Comparison of ENCODE assay signal across 8 cellular contexts in the genomic region with DNA sequence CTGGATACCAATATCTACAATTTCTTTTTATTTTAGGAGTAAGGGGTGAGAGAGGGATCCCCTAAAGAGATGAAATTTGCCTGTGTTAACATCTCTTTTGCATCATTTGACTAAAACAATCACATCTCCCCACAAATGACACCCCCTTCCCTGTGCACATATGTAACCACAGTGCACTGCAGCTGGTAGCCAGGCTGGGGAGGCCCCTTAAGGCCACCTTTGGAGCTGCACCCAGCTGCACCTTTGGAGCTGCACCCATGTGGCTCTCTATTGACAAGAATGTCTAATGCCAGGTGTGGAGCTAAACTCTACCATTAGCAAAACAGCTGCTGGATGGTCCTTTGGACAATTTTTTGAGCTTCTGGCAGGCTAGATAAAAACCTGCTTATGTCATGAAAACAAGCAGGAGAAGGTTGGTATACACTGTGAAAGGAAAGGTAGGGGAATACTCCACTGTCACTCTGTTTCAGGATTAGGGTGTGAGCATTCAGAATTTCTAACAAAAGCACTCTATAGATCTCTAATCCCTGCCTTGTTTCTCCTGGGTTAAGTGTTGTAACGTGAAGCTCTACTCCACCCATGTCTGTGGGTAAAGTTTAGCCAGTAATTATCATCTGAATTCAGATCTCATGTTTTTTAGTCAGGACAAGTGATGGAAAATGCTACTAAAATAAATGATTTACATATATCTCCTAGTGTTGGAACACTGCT. TPM values are rescaled to one million over a fixed set of nuclear protein-coding genes. Genes with fewer than 3 reads are reported as not detected.
DNase-seq lines count a peak whose midpoint lies in the region; ATAC-seq, FAIRE-seq and TF ChIP-seq lines count a peak whose summit lies in the region.

No MANE protein-coding gene starts in this region.

- no peaks in the 10 kb centered on the region for H3K4me1 Mint-ChIP-seq in type B pancreatic cell (ENCODE audit: unreplicated experiment)
- H3K4me1 Mint-ChIP-seq in CD4-positive, alpha-beta memory T cell = peaks cover 1 to 9% (median 4%) of the 10 kb centered on the region in 4 donors

- H3K27me3 ChIP-seq in K562 (ENCODE audit: control insufficient read depth in 2 of 2, insufficient read depth in 2 of 2, low read length in 2 of 2) = no peaks in the 10 kb centered on the region
- no peaks in the 10 kb centered on the region for H3K27me3 ChIP-seq in CD4-positive, alpha-beta memory T cell (ENCODE audit: insufficient read depth, low read length)

- no peak for TF ChIP-seq EP300 in K562 (IDR thresholded peaks at IDR 0.05; ENCODE audit: low read length)

- no peaks in the 10 kb centered on the region for H3K27me3 Mint-ChIP-seq in type B pancreatic cell
- no peaks in the 10 kb centered on the region for H3K27me3 Mint-ChIP-seq in CD4-positive, alpha-beta memory T cell

- DNase-seq in K562 (ENCODE audit: extremely low read depth in 1 of 4, low spot score in 3 of 4) (peak in 3 of 4 experiments; percentile 8 to 44 (median 30)), type B pancreatic cell (ENCODE audit: extremely low spot score, unreplicated experiment) (no peak), globus pallidus (ENCODE audit: low spot score) (no peak), HK-2 (ENCODE audit: unreplicated experiment) (no peak)
- DNase-seq in CD4-positive, alpha-beta memory T cell = no peak

- TF ChIP-seq CTCF in GM12872 (IDR thresholded peaks at IDR 0.05; ENCODE audit: insufficient read depth, low read depth, low read length) = peak; percentile 54
- peak; percentile 29 to 46 (median 31); a peak in 4 of 6 replicates for TF ChIP-seq CTCF in K562 (IDR thresholded peaks at IDR 0.05 in 2 of 3, conservative IDR thresholded peaks at IDR 0.05 in 1 of 3; ENCODE audit: insufficient read depth in 2 of 3, low read depth in 1 of 3, low read length in 3 of 3)
- TF ChIP-seq CTCF in type B pancreatic cell (conservative IDR thresholded peaks at IDR 0.05) = peak; percentile 22

- in situ Hi-C loops in K562 (cut with MboI) = no loop called here

- ATAC-seq in GM19463 (IDR thresholded peaks at IDR 0.05; ENCODE audit: unreplicated experiment) (peak; percentile 91), HG03457 (IDR thresholded peaks at IDR 0.05; ENCODE audit: unreplicated experiment) (peak; percentile 83), K562 (peak; percentile 95)

- no peaks in the 10 kb centered on the region for H3K36me3 ChIP-seq in K562 (ENCODE audit: control insufficient read depth, insufficient read depth, low read length)
- no peaks in the 10 kb centered on the region for H3K36me3 ChIP-seq in CD4-positive, alpha-beta memory T cell (ENCODE audit: insufficient read depth, low read length)

- TF ChIP-seq RAD21 in K562 (CRISPR knock-in tag; conservative IDR thresholded peaks at IDR 0.05 in 1 of 2, IDR thresholded peaks at IDR 0.05 in 1 of 2) = peak in 1 of 2 experiments; percentile 35; a peak in 2 of 4 replicates

- H3K4me3 Mint-ChIP-seq in type B pancreatic cell = no peak overlapping the region
- H3K4me3 Mint-ChIP-seq in CD4-positive, alpha-beta memory T cell = no peak overlapping the region

- no peak for TF ChIP-seq POLR2A in K562 (conservative IDR thresholded peaks at IDR 0.05)

- no peaks in the 10 kb centered on the region for H3K9me1 ChIP-seq in K562 (ENCODE audit: control insufficient read depth, insufficient read depth, low read length)

- H3K27ac Mint-ChIP-seq in type B pancreatic cell = no peak overlapping the region
- peak overlapping the region in 1 of 7 donors; percentile 15 for H3K27ac Mint-ChIP-seq in CD4-positive, alpha-beta memory T cell

- H3K9me3 Mint-ChIP-seq in type B pancreatic cell = no peaks in the 10 kb centered on the region
- no peaks in the 10 kb centered on the region for H3K9me3 Mint-ChIP-seq in CD4-positive, alpha-beta memory T cell

- no peak overlapping the region for H3K27ac ChIP-seq in K562 (ENCODE audit: extremely low read depth, low read depth, low read length)
- no peak overlapping the region for H3K27ac ChIP-seq in CD4-positive, alpha-beta memory T cell (ENCODE audit: low read depth, low read length)

- H3K4me2 ChIP-seq in K562 (ENCODE audit: insufficient read depth, low read length) = no peak overlapping the region

- 8% methylated on average over 1 of the region's 1 CpG for WGBS in K562 (ENCODE audit: insufficient coverage, low coverage, missing lambda C conversion rate)

- H3K4me1 ChIP-seq in K562 (replicated peaks in 1 of 2; ENCODE audit: control insufficient read depth in 2 of 2, insufficient read depth in 2 of 2, low read length in 2 of 2) = no peaks in the 10 kb centered on the region; a peak in 2 of 5 replicates
- H3K4me1 ChIP-seq in CD4-positive, alpha-beta memory T cell (ENCODE audit: insufficient read depth, low read length) = no peaks in the 10 kb centered on the region

- POLR2A ChIA-PET in K562 (lab: Yijun Ruan, JAX) = interaction anchor here (0.6 to 0.7 kb wide), 2 partner anchors 10 to 920 kb away, joined by 3 to 4 read pairs; no protein-coding TSS in a partner anchor
- POLR2A ChIA-PET in CD4-positive, alpha-beta memory T cell (lab: Charles Lee; ENCODE audit: partially characterized antibody) = no interaction called here

- FAIRE-seq in K562 (lab: Jason Lieb, UNC) = peak; percentile 66

- H3K9me3 ChIP-seq in K562 (replicated peaks; ENCODE audit: control insufficient read depth, insufficient read depth, low read depth, low read length) = no peaks in the 10 kb centered on the region
- H3K9me3 ChIP-seq in CD4-positive, alpha-beta memory T cell (ENCODE audit: control insufficient read depth in 1 of 2, low read length in 2 of 2) = no peaks in the 10 kb centered on the region

- no TSS peak for BruUV-seq in K562 (replicated peaks; lab: Mats Ljungman, UMichigan)

- H3K9ac ChIP-seq in K562 (ENCODE audit: insufficient read depth in 1 of 2, low read depth in 2 of 2, low read length in 2 of 2) = no peak overlapping the region

- H3K4me3 ChIP-seq in K562 = no peak overlapping the region
- no peak overlapping the region for H3K4me3 ChIP-seq in CD4-positive, alpha-beta memory T cell (ENCODE audit: low read length in 2 of 2)

- no peaks in the 10 kb centered on the region for H4K20me1 ChIP-seq in K562 (replicated peaks; ENCODE audit: control insufficient read depth, insufficient read depth, low read length)

- intact Hi-C loops in K562 (cut with micrococcal nuclease) = no loop called here
- intact Hi-C loops in CD4-positive, alpha-beta memory T cell (cut with micrococcal nuclease) = no loop called here

- no peaks in the 10 kb centered on the region for H3K79me2 ChIP-seq in K562 (ENCODE audit: control insufficient read depth, insufficient read depth, low read length)

- no peaks in the 10 kb centered on the region for H3K36me3 Mint-ChIP-seq in type B pancreatic cell
- H3K36me3 Mint-ChIP-seq in CD4-positive, alpha-beta memory T cell = peaks cover 0 to 2% of the 10 kb centered on the region in 2 donors

- H2AFZ ChIP-seq in K562 (ENCODE audit: low read depth, low read length) = no peak overlapping the region

- CTCF ChIA-PET in K562 (lab: Yijun Ruan, JAX; ENCODE audit: low intra/inter-chr PET ratio) = interaction anchor here (0.6 kb wide), 1 partner anchor 358 kb away, joined by 4 read pairs; no protein-coding TSS in a partner anchor
- CTCF ChIA-PET in CD4-positive, alpha-beta memory T cell (lab: Charles Lee; ENCODE audit: partially characterized antibody) = interaction anchor here (1.0 to 1.2 kb wide), 2 partner anchors 9 to 53 kb away, joined by 3 to 4 read pairs; no protein-coding TSS in a partner anchor

TF ChIP-seq in K562, 482 proteins besides CTCF, POLR2A, EP300 and RAD21 (continues in another document):
- TF ChIP-seq FOXK2 (conservative IDR thresholded peaks at IDR 0.05 in 1 of 2, IDR thresholded peaks at IDR 0.05 in 1 of 2; ENCODE audit: low read depth in 2 of 2) = 0 out of 4 replicates have a peak, but pooled peaks have one; percentile 12 to 18
- 0 out of 2 replicates have a peak, but pooled peaks have one; percentile 18 for TF ChIP-seq DPF2 (IDR thresholded peaks at IDR 0.05)
- no peak for TF ChIP-seq SIN3A (IDR thresholded peaks at IDR 0.05; ENCODE audit: borderline replicate concordance in 2 of 2, control insufficient read depth in 1 of 2, low read depth in 2 of 2, low read length in 2 of 2)
- no peak for TF ChIP-seq JUNB (CRISPR knock-in tag; conservative IDR thresholded peaks at IDR 0.05)
- TF ChIP-seq NFE2L1 (tag; IDR thresholded peaks at IDR 0.05; ENCODE audit: borderline replicate concordance, low read depth) = no peak
- peak; percentile 32 for TF ChIP-seq MAFF (IDR thresholded peaks at IDR 0.05; ENCODE audit: low read length)
- no peak for TF ChIP-seq ZNF384 (IDR thresholded peaks at IDR 0.05; ENCODE audit: low read depth, low read length)
- no peak for TF ChIP-seq ETS2 (tag; IDR thresholded peaks at IDR 0.05; ENCODE audit: borderline replicate concordance, poor library complexity, severe bottlenecking)
- TF ChIP-seq CBFA2T2 (conservative IDR thresholded peaks at IDR 0.05) = peak; percentile 73

RNA-seq across cellular contexts. Expression of gene TFG, which starts 52.1 kb away (rescaled TPM):
- total RNA-seq in K562 (2011; cell fraction: chromatin; rRNA removed; ENCODE audit: low replicate concordance) = 21.5 and 58.2 TPM in 2 replicates
- 14.8 and 18.0 TPM in 2 replicates for total RNA-seq in K562 (2011; cell fraction: nucleolus; rRNA removed)
- 31.5 and 58.2 TPM in 2 replicates for total RNA-seq in K562 (2011; cell fraction: nucleoplasm; rRNA removed)
- total RNA-seq in K562 (2014; rRNA removed) (31.8 and 42.0 TPM in 2 replicates), K562 (2014; rRNA removed; fragmentation: Illumina TruSeq; extraction: Trizol) (68.8 and 70.8 TPM in 2 replicates), K562 (2015; rRNA removed; fragmentation: Illumina TruSeq; extraction: Trizol) (57.0 and 64.4 TPM in 2 replicates), K562 (2021) (70.4 and 70.6 TPM in 2 replicates), type B pancreatic cell (ENCODE audit: low replicate concordance) (105 and 140 TPM in 2 replicates)
- polyA plus RNA-seq in K562 (2011; rRNA removed) (56.1 and 74.5 TPM in 2 replicates), K562 (2014; fragmentation: Illumina TruSeq; extraction: Trizol) (109 and 143 TPM in 2 replicates), K562 (2014; fragmentation: Nextera tagmentation; extraction: Ambion mirVana) (10 to 100 TPM; 33.5 to 48.8 TPM), K562 (2014; rRNA removed) (57.8 and 67.7 TPM in 2 replicates)
- polyA plus RNA-seq in K562 (2011; cell fraction: cytosol; rRNA removed) = 86.2 and 92.5 TPM in 2 replicates
- polyA plus RNA-seq in K562 (2011; cell fraction: nucleus; rRNA removed) = 61.3 and 65.4 TPM in 2 replicates
- 65.7 and 94.7 TPM in 2 replicates for polyA plus RNA-seq in K562 (2012)
- 35.1 and 44.4 TPM in 2 replicates for polyA minus RNA-seq in K562 (2011; rRNA and poly(A)+ RNA removed)
- 28.4 and 31.9 TPM in 2 replicates for polyA minus RNA-seq in K562 (2011; cell fraction: cytosol; rRNA and poly(A)+ RNA removed)
- polyA minus RNA-seq in K562 (2011; cell fraction: nucleus; rRNA and poly(A)+ RNA removed) = 34.5 and 59.3 TPM in 2 replicates
- 10 to 100 TPM; 42.3 to 44.9 TPM for total RNA-seq in CD4-positive, alpha-beta memory T cell
- polyA plus RNA-seq in CD4-positive, alpha-beta memory T cell = 10 to 100 TPM; 50.8 to 56.6 TPM

Comparison
In these comparisons a context has a peak if more than half of its experiments do, and no peak if none do; other contexts are left out.
1. DNase-seq: peak in K562 (3 of 4); none in type B pancreatic cell (single experiment), globus pallidus (single experiment), HK-2 (single experiment) and CD4-positive, alpha-beta memory T cell (0 of 5).
2. Peak in every context shown above with its lines, with median percentiles within 50 percentile points of each other: CTCF ChIP-seq and ATAC-seq.